12 cellular contexts compared by ENCODE assay signal in genomic region chr20:36969478-36970186, GRCh38. TPM values are rescaled to one million over a fixed set of nuclear protein-coding genes. Genes with fewer than 3 reads are reported as not detected.
DNase-seq lines count a peak whose midpoint lies in the region; ATAC-seq and TF ChIP-seq lines count a peak whose summit lies in the region.
"Had no signal": no experiment of that assay in that cellular context is flagged by ENCODE, and none has a peak within 500 bp of the region (broad histone marks: within the 10 kb centered on the region; RNA-seq: fewer than 3 reads in every experiment).

No MANE protein-coding gene starts in this region.

- TF ChIP-seq CTCF in CD4-positive, alpha-beta T cell (IDR thresholded peaks at IDR 0.05) = no peak
- no peak for TF ChIP-seq CTCF in nephron progenitor cell (IDR thresholded peaks at IDR 0.05)
- TF ChIP-seq CTCF in testis (IDR thresholded peaks at IDR 0.05) = no peak

- H3K27ac ChIP-seq in CD4-positive, alpha-beta T cell (ENCODE audit: low read depth, low read length) = peak overlapping the region; percentile 45
- H3K27ac ChIP-seq in Karpas-422 (ENCODE audit: low read length) = no peak overlapping the region
- H3K27ac ChIP-seq in testis = no peak overlapping the region

- no peaks in the 10 kb centered on the region for H3K4me1 ChIP-seq in Karpas-422 (ENCODE audit: low read length)
- no peaks in the 10 kb centered on the region for H3K4me1 ChIP-seq in testis

- no peaks in the 10 kb centered on the region for H3K36me3 ChIP-seq in Karpas-422 (ENCODE audit: insufficient read depth, low read length)
- no peaks in the 10 kb centered on the region for H3K36me3 ChIP-seq in testis (ENCODE audit: low read depth, missing control alignments)

- peak; percentile 74 for ATAC-seq in CD4-positive, alpha-beta T cell (ENCODE audit: poor library complexity)
- ATAC-seq in activated naive CD8-positive, alpha-beta T cell treated with anti-CD3 and anti-CD28 coated beads, Interleukin-2, amount 10 ng/mL, durations not matched to agents 7 days and 5 days (ENCODE audit: low read depth) = peak; percentile 83
- no peak for ATAC-seq in GM19324 (IDR thresholded peaks at IDR 0.05; ENCODE audit: low FRiP score, unreplicated experiment)
- ATAC-seq in HG02759 (IDR thresholded peaks at IDR 0.05; ENCODE audit: unreplicated experiment) = no peak

- no peaks in the 10 kb centered on the region for H3K9me3 ChIP-seq in CD4-positive, alpha-beta T cell (ENCODE audit: control insufficient read depth, low read length)
- H3K9me3 ChIP-seq in Karpas-422 (ENCODE audit: low read length) (no peaks in the 10 kb centered on the region), testis (no peaks in the 10 kb centered on the region)

- POLR2A ChIA-PET in CD4-positive, alpha-beta T cell (lab: Charles Lee) = interaction anchor here (0.9 to 1.8 kb wide), 10 partner anchors 12 to 209 kb away, joined by 3 to 13 read pairs (median 4); partner anchors contain the start of gene RPN2
- POLR2A ChIA-PET in activated naive CD8-positive, alpha-beta T cell treated with anti-CD3 and anti-CD28 coated beads, Interleukin-2, amount 10 ng/mL, durations not matched to agents 7 days and 5 days (lab: Charles Lee) = interaction anchor here (0.6 to 2.3 kb wide), 6 partner anchors 10 to 44 kb away, joined by 3 to 11 read pairs (median 4); no protein-coding TSS in a partner anchor

- intact Hi-C loops in CD4-positive, alpha-beta T cell (cut with DNase I, micrococcal nuclease) = loop anchor here in 1 of 2 experiments (2.0 kb wide), 1 partner anchor 19 kb away; the partner anchor contains the start of gene SAMHD1
- intact Hi-C loops in activated CD4-positive, alpha-beta T cell treated with anti-CD3 and anti-CD28 coated beads, Interleukin-2, amount 10 ng/mL, durations not matched to agents 24 days and 14 days (cut with micrococcal nuclease) = no loop called here
- intact Hi-C loops in testis (cut with DNase I; ENCODE audit: low total_unique reads) = no loop called here

- no peaks in the 10 kb centered on the region for H3K79me2 ChIP-seq in Karpas-422 (ENCODE audit: low read length)

- H3K4me3 ChIP-seq in Karpas-422 (ENCODE audit: low read length) = no peak overlapping the region
- no peak overlapping the region for H3K4me3 ChIP-seq in testis
- H3K4me3 ChIP-seq: smooth muscle cell had no signal

- no peak overlapping the region for H2AFZ ChIP-seq in Karpas-422 (ENCODE audit: low read length)

- no peak overlapping the region for H3K4me2 ChIP-seq in Karpas-422 (ENCODE audit: low read depth, low read length, poor library complexity, severe bottlenecking)
- H3K4me2 ChIP-seq: smooth muscle cell had no signal

- no peaks in the 10 kb centered on the region for H4K20me1 ChIP-seq in Karpas-422 (ENCODE audit: insufficient read depth, low read depth, low read length)

- H3K27ac Mint-ChIP-seq in CD4-positive, alpha-beta T cell = peak overlapping the region; percentile 96
- peak overlapping the region; percentile 85 for H3K27ac Mint-ChIP-seq in activated CD4-positive, alpha-beta T cell treated with anti-CD3 and anti-CD28 coated beads, Interleukin-2, amount 10 ng/mL, durations not matched to agents 24 days and 14 days
- peak overlapping the region; percentile 93 for H3K27ac Mint-ChIP-seq in activated naive CD8-positive, alpha-beta T cell treated with anti-CD3 and anti-CD28 coated beads, Interleukin-2, amount 10 ng/mL, durations not matched to agents 7 days and 5 days
- peak overlapping the region; percentile 72 for H3K27ac Mint-ChIP-seq in nephron progenitor cell
- H3K27ac Mint-ChIP-seq: brain had no signal

- H3K9ac ChIP-seq in Karpas-422 (ENCODE audit: low read length) = no peak overlapping the region

- peaks cover 22% of the 10 kb centered on the region for H3K36me3 Mint-ChIP-seq in CD4-positive, alpha-beta T cell (ENCODE audit: low read depth)
- peaks cover 3% of the 10 kb centered on the region for H3K36me3 Mint-ChIP-seq in activated CD4-positive, alpha-beta T cell treated with anti-CD3 and anti-CD28 coated beads, Interleukin-2, amount 10 ng/mL, durations not matched to agents 24 days and 14 days (ENCODE audit: low read depth)
- H3K36me3 Mint-ChIP-seq in activated naive CD8-positive, alpha-beta T cell treated with anti-CD3 and anti-CD28 coated beads, Interleukin-2, amount 10 ng/mL, durations not matched to agents 7 days and 5 days = peaks cover 13% of the 10 kb centered on the region
- peaks cover 13% of the 10 kb centered on the region for H3K36me3 Mint-ChIP-seq in nephron progenitor cell (ENCODE audit: low read depth)
- H3K36me3 Mint-ChIP-seq: brain had no signal

- CTCF ChIA-PET in CD4-positive, alpha-beta T cell (lab: Charles Lee) = interaction anchor here (1.2 to 1.4 kb wide), 2 partner anchors 39 to 40 kb away, joined by 3 to 4 read pairs; no protein-coding TSS in a partner anchor

- H3K27me3 ChIP-seq in CD4-positive, alpha-beta T cell (ENCODE audit: control insufficient read depth, insufficient read depth, low read length) = no peaks in the 10 kb centered on the region
- no peaks in the 10 kb centered on the region for H3K27me3 ChIP-seq in Karpas-422 (ENCODE audit: low read length)
- no peaks in the 10 kb centered on the region for H3K27me3 ChIP-seq in testis

- DNase-seq in CD4-positive, alpha-beta T cell = peak in 9 of 10 experiments; percentile 23 to 58 (median 35)
- DNase-seq in activated CD4-positive, alpha-beta T cell treated with anti-CD3 and anti-CD28 coated beads, Interleukin-2, amount 10 ng/mL, durations not matched to agents 24 days and 14 days = peak; percentile 84
- DNase-seq in activated naive CD8-positive, alpha-beta T cell treated with anti-CD3 and anti-CD28 coated beads, Interleukin-2, amount 10 ng/mL, durations not matched to agents 7 days and 5 days = no peak
- DNase-seq in nephron progenitor cell (no peak), Karpas-422 (no peak), testis (no peak)
- DNase-seq: KBM-7, NCI-H510A treated with DMSO at 0.1 percent for 48 hours had no signal

- peaks cover 6% of the 10 kb centered on the region for H3K9me3 Mint-ChIP-seq in CD4-positive, alpha-beta T cell
- H3K9me3 Mint-ChIP-seq in activated CD4-positive, alpha-beta T cell treated with anti-CD3 and anti-CD28 coated beads, Interleukin-2, amount 10 ng/mL, durations not matched to agents 24 days and 14 days = peaks cover 3% of the 10 kb centered on the region
- H3K9me3 Mint-ChIP-seq in activated naive CD8-positive, alpha-beta T cell treated with anti-CD3 and anti-CD28 coated beads, Interleukin-2, amount 10 ng/mL, durations not matched to agents 7 days and 5 days = no peaks in the 10 kb centered on the region
- peaks cover 18% of the 10 kb centered on the region for H3K9me3 Mint-ChIP-seq in nephron progenitor cell

- no peaks in the 10 kb centered on the region for H3K27me3 Mint-ChIP-seq in CD4-positive, alpha-beta T cell
- no peaks in the 10 kb centered on the region for H3K27me3 Mint-ChIP-seq in activated CD4-positive, alpha-beta T cell treated with anti-CD3 and anti-CD28 coated beads, Interleukin-2, amount 10 ng/mL, durations not matched to agents 24 days and 14 days
- H3K27me3 Mint-ChIP-seq in activated naive CD8-positive, alpha-beta T cell treated with anti-CD3 and anti-CD28 coated beads, Interleukin-2, amount 10 ng/mL, durations not matched to agents 7 days and 5 days = no peaks in the 10 kb centered on the region
- H3K27me3 Mint-ChIP-seq in nephron progenitor cell (ENCODE audit: low read depth, poor library complexity) = no peaks in the 10 kb centered on the region

- no peaks in the 10 kb centered on the region for H3K9me2 ChIP-seq in Karpas-422 (replicated peaks; ENCODE audit: insufficient read depth, low read length)

- TF ChIP-seq POLR2A in testis (IDR thresholded peaks at IDR 0.05) = no peak

- WGBS in testis, 2 donors = 84 to 88% methylated on average over 10 of the region's 10 CpGs

- peak overlapping the region; percentile 72 for H3K4me3 Mint-ChIP-seq in CD4-positive, alpha-beta T cell
- peak overlapping the region; percentile 74 for H3K4me3 Mint-ChIP-seq in activated CD4-positive, alpha-beta T cell treated with anti-CD3 and anti-CD28 coated beads, Interleukin-2, amount 10 ng/mL, durations not matched to agents 24 days and 14 days
- H3K4me3 Mint-ChIP-seq in activated naive CD8-positive, alpha-beta T cell treated with anti-CD3 and anti-CD28 coated beads, Interleukin-2, amount 10 ng/mL, durations not matched to agents 7 days and 5 days = peak overlapping the region; percentile 39
- H3K4me3 Mint-ChIP-seq in nephron progenitor cell = no peak overlapping the region
- H3K4me3 Mint-ChIP-seq: brain had no signal

- peaks cover 73% of the 10 kb centered on the region for H3K4me1 Mint-ChIP-seq in CD4-positive, alpha-beta T cell (ENCODE audit: low read depth)
- H3K4me1 Mint-ChIP-seq in activated CD4-positive, alpha-beta T cell treated with anti-CD3 and anti-CD28 coated beads, Interleukin-2, amount 10 ng/mL, durations not matched to agents 24 days and 14 days = peaks cover 50% of the 10 kb centered on the region
- peaks cover 55% of the 10 kb centered on the region for H3K4me1 Mint-ChIP-seq in activated naive CD8-positive, alpha-beta T cell treated with anti-CD3 and anti-CD28 coated beads, Interleukin-2, amount 10 ng/mL, durations not matched to agents 7 days and 5 days
- peaks cover 23% of the 10 kb centered on the region for H3K4me1 Mint-ChIP-seq in nephron progenitor cell
- H3K4me1 Mint-ChIP-seq: brain had no signal

RNA-seq across cellular contexts. Expression of gene SAMHD1, which starts 18.1 kb away (rescaled TPM):
- 100 to 1,000 TPM; 232 to 239 TPM for total RNA-seq in CD4-positive, alpha-beta T cell
- 51.6 TPM in 2 replicates for total RNA-seq in activated CD4-positive, alpha-beta T cell treated with anti-CD3 and anti-CD28 coated beads, Interleukin-2, amount 10 ng/mL, durations not matched to agents 24 days and 14 days
- 100 to 1,000 TPM; 222 to 229 TPM for total RNA-seq in activated naive CD8-positive, alpha-beta T cell treated with anti-CD3 and anti-CD28 coated beads, Interleukin-2, amount 10 ng/mL, durations not matched to agents 7 days and 5 days
- total RNA-seq in Karpas-422 (2014; rRNA removed; shearing (Covaris generic); ENCODE audit: low replicate concordance) = 26.4 and 28.7 TPM in 2 replicates
- 10 to 100 TPM; 61.9 to 79.0 TPM for total RNA-seq in testis
- polyA plus RNA-seq in testis (ENCODE audit: insufficient read depth, low read depth, low replicate concordance) = 38.7 TPM

Comparison
In these comparisons a context has a peak if more than half of its experiments do, and no peak if none do; other contexts are left out.
1. ATAC-seq: peak in CD4-positive, alpha-beta T cell (single experiment) and activated naive CD8-positive, alpha-beta T cell treated with anti-CD3 and anti-CD28 coated beads, Interleukin-2, amount 10 ng/mL, durations not matched to agents 7 days and 5 days (single experiment); none in GM19324 (single experiment) and HG02759 (single experiment).
2. DNase-seq: peak in CD4-positive, alpha-beta T cell (9 of 10) and activated CD4-positive, alpha-beta T cell treated with anti-CD3 and anti-CD28 coated beads, Interleukin-2, amount 10 ng/mL, durations not matched to agents 24 days and 14 days (single experiment); none in activated naive CD8-positive, alpha-beta T cell treated with anti-CD3 and anti-CD28 coated beads, Interleukin-2, amount 10 ng/mL, durations not matched to agents 7 days and 5 days (single experiment), nephron progenitor cell (single experiment), Karpas-422 (single experiment) and testis (single experiment).
3. Peak in every context shown above with its lines, with median percentiles within 50 percentile points of each other: H3K27ac Mint-ChIP-seq.